Comparison of ENCODE assay signal across 35 cellular contexts in genomic region chr6:13342414-13343019, GRCh38.
"Had no signal": no experiment of that assay in that cellular context is flagged by ENCODE, and none has a peak within 500 bp of the region (broad histone marks: within the 10 kb centered on the region; RNA-seq: fewer than 3 reads in every experiment).

No MANE protein-coding gene starts in this region.

- H3K36me3 ChIP-seq: adrenal gland, brain microvascular endothelial cell, cardiac muscle cell had no signal

- H3K27me3 ChIP-seq: adrenal gland, body of pancreas, brain microvascular endothelial cell, cardiac muscle cell had no signal

- DNase-seq: activated B cell treated with CpG ODN at 0.5 μM for 24 hours; activated CD4-positive, alpha-beta memory T cell treated with anti-CD3 and anti-CD28 coated beads for 36 hours; activated CD4-positive, alpha-beta T cell treated with anti-CD3 and anti-CD28 coated beads for 4 hours; activated CD4-positive, alpha-beta T cell treated with anti-CD3 and anti-CD28 coated beads, Interleukin-2, amount 10 ng/mL, durations not matched to agents 24 days and 14 days; activated CD4-positive, alpha-beta T cell treated with anti-CD3 and anti-CD28 coated beads, Interleukin-2, amount 50 U/mL, for 1 hour; activated CD4-positive, alpha-beta T cell treated with anti-CD3 and anti-CD28 coated beads, Interleukin-2, amount 50 U/mL, for 4 hours; activated CD4-positive, CD25-positive, alpha-beta regulatory T cell treated with anti-CD3 and anti-CD28 coated beads, Interleukin-2, amount 50 U/mL, for 72 hours; activated CD8-positive, alpha-beta memory T cell treated with anti-CD3 and anti-CD28 coated beads, Interleukin-2, amount 50 U/mL, for 4 hours; activated CD8-positive, alpha-beta T cell treated with anti-CD3 and anti-CD28 coated beads for 36 hours; activated effector memory CD4-positive, alpha-beta T cell treated with anti-CD3 and anti-CD28 coated beads, Interleukin-2, amount 50 U/mL, for 16 hours; activated gamma-delta T cell treated with Interleukin-2 at 50 U/mL for 16 hours; activated naive CD4-positive, alpha-beta T cell; activated naive CD4-positive, alpha-beta T cell treated with anti-CD3 and anti-CD28 coated beads for 36 hours; activated naive CD4-positive, alpha-beta T cell treated with anti-CD3 and anti-CD28 coated beads, Interleukin-2, amount 50 U/mL, for 16 hours; activated naive CD8-positive, alpha-beta T cell treated with anti-CD3 and anti-CD28 coated beads for 36 hours; activated T-cell treated with anti-CD3 and anti-CD28 coated beads for 4 hours; activated T-cell treated with anti-CD3 and anti-CD28 coated beads, Interleukin-2, amount 50 U/mL, for 1 hour; activated T-cell treated with anti-CD3 and anti-CD28 coated beads, Interleukin-2, amount 50 U/mL, for 4 hours; activated T-cell treated with anti-CD3 and anti-CD28 coated beads, Interleukin-2, amount 50 U/mL, for 72 hours; adrenal gland; amniotic stem cell; aorta; body of pancreas; brain microvascular endothelial cell; caudate nucleus; cerebellar nuclear complex; T-helper 2 cell; T-helper 9 cell had no signal

- H3K27ac ChIP-seq: adrenal gland, body of pancreas, brain microvascular endothelial cell, cardiac muscle cell, VCaP had no signal

- ATAC-seq: activated CD8-positive, alpha-beta T cell treated with anti-CD3 and anti-CD28 coated beads for 36 hours; activated naive CD4-positive, alpha-beta T cell treated with anti-CD3 and anti-CD28 coated beads, Interleukin-2, amount 50 U/mL, for 72 hours; activated T-cell treated with anti-CD3 and anti-CD28 coated beads, Interleukin-2, amount 50 U/mL, for 4 hours; activated T-cell treated with anti-CD3 and anti-CD28 coated beads, Interleukin-2, amount 50 U/mL, for 72 hours; activated T-helper 17 cell treated with anti-CD3 and anti-CD28 coated beads, Interleukin-2, amount 50 U/mL, for 72 hours; body of pancreas had no signal

- H3K4me1 ChIP-seq: adrenal gland, body of pancreas had no signal

- H3K4me3 ChIP-seq: adrenal gland, body of pancreas, cardiac muscle cell had no signal

- H3K9me3 ChIP-seq: adrenal gland had no signal

- FAIRE-seq: astrocyte, bronchial epithelial cell, TTC549 had no signal
